In genomic region chr4:86974481-86975050, GRCh38 we compare ENCODE assay signal across 1 cellular context.
TF ChIP-seq lines count a peak whose summit lies in the region.

No MANE protein-coding gene starts in this region.

TF ChIP-seq in endothelial cell of umbilical vein, 7 proteins besides CTCF, POLR2A, EP300 and RAD21:
- peak; percentile 62 for TF ChIP-seq JUN (IDR thresholded peaks at IDR 0.05; ENCODE audit: borderline replicate concordance, insufficient read depth, insufficient read length, low read depth)
- TF ChIP-seq EZH2 (IDR thresholded peaks at IDR 0.05; ENCODE audit: borderline replicate concordance, low read depth, low read length, severe bottlenecking) = no peak
- no peak for TF ChIP-seq MYC (IDR thresholded peaks at IDR 0.05; ENCODE audit: low read depth, low read length)
- TF ChIP-seq GATA2 (IDR thresholded peaks at IDR 0.05; ENCODE audit: insufficient read depth, insufficient read length, low read depth, low read length) = peak; percentile 74
- TF ChIP-seq POLR2AphosphoS5 (IDR thresholded peaks at IDR 0.05; ENCODE audit: insufficient read depth, low read depth, low read length) = peak; percentile 12
